24 cellular contexts compared by ENCODE assay signal in the genomic region with DNA sequence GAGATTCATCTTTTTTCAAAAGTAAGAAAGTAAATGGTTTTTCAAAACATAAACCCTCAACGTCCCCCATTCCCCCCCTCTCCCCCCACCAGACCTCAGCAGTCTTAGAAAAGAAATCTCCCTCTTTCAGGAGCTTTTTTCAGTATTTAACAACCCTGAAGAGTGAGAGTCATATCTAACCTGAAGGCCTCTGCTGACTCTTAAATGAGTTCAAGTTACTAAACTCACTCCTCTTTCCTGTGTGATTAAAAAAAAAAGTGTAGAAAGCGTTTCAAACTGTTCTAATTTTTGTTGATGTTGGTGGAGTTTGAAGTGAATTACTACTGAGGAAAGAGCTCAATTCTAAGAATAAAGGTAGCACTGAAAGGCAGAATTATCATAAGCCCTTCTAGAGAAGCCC.
DNase-seq lines count a peak whose midpoint lies in the region; ATAC-seq, FAIRE-seq and TF ChIP-seq lines count a peak whose summit lies in the region.
"Had no signal": no experiment of that assay in that cellular context is flagged by ENCODE, and none has a peak within 500 bp of the region (broad histone marks: within the 10 kb centered on the region; RNA-seq: fewer than 3 reads in every experiment).

No MANE protein-coding gene starts in this region.

- intact Hi-C loops in OCI-LY7 (cut with micrococcal nuclease; ENCODE audit: unreplicated experiment) (no loop called here), kidney (cut with DNase I) (no loop called here)

- H3K36me3 ChIP-seq in OCI-LY7 (ENCODE audit: insufficient read depth, low read length) (no peaks in the 10 kb centered on the region), kidney (ENCODE audit: control insufficient read depth in 1 of 2, insufficient read depth in 2 of 2, low read length in 2 of 2) (no peaks in the 10 kb centered on the region)
- H3K36me3 ChIP-seq: left ventricle myocardium inferior, right atrium auricular region, thoracic aorta, WERI-Rb-1 had no signal

- CTCF ChIA-PET in OCI-LY7 (lab: Charles Lee; ENCODE audit: unreplicated experiment), result interaction anchor here (0.6 to 1.2 kb wide), 2 partner anchors 27 to 80 kb away, joined by 3 to 4 read pairs; no protein-coding TSS in a partner anchor

- H2AFZ ChIP-seq in OCI-LY7 (ENCODE audit: low read length), result peak overlapping the region; percentile 60; the same call in 1 of the 2 replicates

- no peaks in the 10 kb centered on the region for H4K20me1 ChIP-seq in OCI-LY7 (ENCODE audit: insufficient read depth, low read length)

- peaks cover 6% of the 10 kb centered on the region; the same call in 1 of the 2 replicates for H3K9me3 ChIP-seq in OCI-LY7 (ENCODE audit: low read length)
- H3K9me3 ChIP-seq in kidney (ENCODE audit: control insufficient read depth in 1 of 2, low read length in 2 of 2), result no peaks in the 10 kb centered on the region
- H3K9me3 ChIP-seq: right atrium auricular region, thoracic aorta had no signal

- no peak for TF ChIP-seq CTCF in OCI-LY7 (conservative IDR thresholded peaks at IDR 0.05; ENCODE audit: low read length)
- TF ChIP-seq CTCF in kidney (IDR thresholded peaks at IDR 0.05; ENCODE audit: borderline replicate concordance, extremely low read depth, insufficient read depth), result no peak

- H3K27ac ChIP-seq in OCI-LY7 (ENCODE audit: low read depth, low read length, poor library complexity, severe bottlenecking), result no peak overlapping the region
- no peak overlapping the region for H3K27ac ChIP-seq in kidney (ENCODE audit: low read depth in 2 of 2, low read length in 2 of 2)
- H3K27ac ChIP-seq: left ventricle myocardium inferior, right atrium auricular region, thoracic aorta, WERI-Rb-1 had no signal

- no peaks in the 10 kb centered on the region for H3K9me2 ChIP-seq in OCI-LY7 (ENCODE audit: insufficient read depth, low read length)

- peaks cover 16% of the 10 kb centered on the region for H3K36me3 Mint-ChIP-seq in activated T-cell treated with anti-CD3 and anti-CD28 coated beads, Interleukin-2, amount 50 U/mL, for 4 hours (ENCODE audit: insufficient read depth)
- H3K36me3 Mint-ChIP-seq in immature natural killer cell, result peaks cover 12 to 25% (median 13%) of the 10 kb centered on the region in 3 donors

- no TSS peak for BruUV-seq in OCI-LY7 (replicated peaks; lab: Mats Ljungman, UMichigan)

- H3K4me3 Mint-ChIP-seq in activated T-cell treated with anti-CD3 and anti-CD28 coated beads, Interleukin-2, amount 50 U/mL, for 4 hours, result no peak overlapping the region
- H3K4me3 Mint-ChIP-seq in immature natural killer cell, result peak overlapping the region; percentile 71 to 89 (median 74)
- H3K4me3 Mint-ChIP-seq: T-cell had no signal

- H3K4me1 Mint-ChIP-seq in activated T-cell treated with anti-CD3 and anti-CD28 coated beads, Interleukin-2, amount 50 U/mL, for 4 hours (ENCODE audit: low read depth), result peaks cover 32% of the 10 kb centered on the region
- peaks cover 94 to 100% of the 10 kb centered on the region in 2 donors for H3K4me1 Mint-ChIP-seq in immature natural killer cell

- DNase-seq in activated T-cell treated with anti-CD3 and anti-CD28 coated beads, Interleukin-2, amount 50 U/mL, for 4 hours, result no peak
- no peak for DNase-seq in activated T-cell treated with anti-CD3 and anti-CD28 coated beads, Interleukin-2, amount 50 U/mL, for 48 hours
- DNase-seq in OCI-LY7 (ENCODE audit: low spot score) (no peak), immature natural killer cell (peak; percentile 12 to 38 (median 24)), NCI-H526 treated with DMSO at 0.1 percent for 48 hours (lab: John Stamatoyannopoulos, UW) (no peak), kidney (no peak), T1000 (lab: John Stamatoyannopoulos, UW) (no peak)
- no peak for DNase-seq in stimulated activated naive CD8-positive, alpha-beta T cell treated with anti-CD3 and anti-CD28 coated beads, Interleukin-15, Interleukin-2, amounts not matched to agents 100 U/mL and 50 U/mL, for 24 hours
- DNase-seq: ACHN; activated gamma-delta T cell; anterior cingulate cortex; caudate nucleus; DMS53; effector CD4-positive, alpha-beta T cell; glutamatergic neuron; left ventricle myocardium inferior; NCI-H1092 treated with DMSO at 0.1 percent for 48 hours; NCI-H2107; NCI-H524; occipital lobe; T-cell; WERI-Rb-1 had no signal

- H3K27me3 Mint-ChIP-seq in activated T-cell treated with anti-CD3 and anti-CD28 coated beads, Interleukin-2, amount 50 U/mL, for 4 hours (ENCODE audit: low read depth), result no peaks in the 10 kb centered on the region
- H3K27me3 Mint-ChIP-seq in immature natural killer cell (ENCODE audit: low read depth in 3 of 3), result peaks cover 0 to 4% (median 2%) of the 10 kb centered on the region in 3 donors
- H3K27me3 Mint-ChIP-seq: T-cell had no signal

- no peak overlapping the region for H3K9ac ChIP-seq in kidney (ENCODE audit: low read length in 2 of 2)

- H3K4me3 ChIP-seq in OCI-LY7 (ENCODE audit: low read depth, low read length, poor library complexity, severe bottlenecking) (no peak overlapping the region), kidney (ENCODE audit: low read length in 2 of 2) (no peak overlapping the region)
- H3K4me3 ChIP-seq: left ventricle myocardium inferior, right atrium auricular region, thoracic aorta had no signal

- peaks cover 13% of the 10 kb centered on the region for H3K9me3 Mint-ChIP-seq in activated T-cell treated with anti-CD3 and anti-CD28 coated beads, Interleukin-2, amount 50 U/mL, for 4 hours
- peaks cover 0 to 5% (median 2%) of the 10 kb centered on the region in 6 donors for H3K9me3 Mint-ChIP-seq in immature natural killer cell

- no peaks in the 10 kb centered on the region for H3K79me2 ChIP-seq in OCI-LY7 (ENCODE audit: insufficient read depth, low read depth, low read length)

- FAIRE-seq in kidney (lab: Jason Lieb, UNC), result no peak

- ATAC-seq in activated T-cell treated with anti-CD3 and anti-CD28 coated beads, Interleukin-2, amount 50 U/mL, for 4 hours, result peak; percentile 43 to 65
- peak; percentile 66 for ATAC-seq in stimulated activated naive CD8-positive, alpha-beta T cell treated with anti-CD3 and anti-CD28 coated beads, Interleukin-15, Interleukin-2, amounts not matched to agents 100 U/mL and 50 U/mL, for 24 hours
- ATAC-seq: T-cell had no signal

- H3K4me2 ChIP-seq in OCI-LY7 (ENCODE audit: low read length), result peak overlapping the region; percentile 9; the same call in 1 of the 2 replicates

- POLR2A ChIA-PET in OCI-LY7 (lab: Charles Lee), result interaction anchor here (0.6 to 2.4 kb wide), 15 partner anchors 8 to 94 kb away, joined by 3 to 13 read pairs (median 3); no protein-coding TSS in a partner anchor

- H3K27ac Mint-ChIP-seq in immature natural killer cell, result peak overlapping the region; percentile 88 to 98 (median 94)
- H3K27ac Mint-ChIP-seq: T-cell had no signal

- H3K4me1 ChIP-seq in OCI-LY7 (ENCODE audit: insufficient read depth, low read length, poor library complexity, severe bottlenecking) (peaks cover 41% of the 10 kb centered on the region), kidney (ENCODE audit: control insufficient read depth in 1 of 2, insufficient read depth in 1 of 2, low read depth in 1 of 2, low read length in 2 of 2) (no peaks in the 10 kb centered on the region)
- H3K4me1 ChIP-seq: left ventricle myocardium inferior, right atrium auricular region had no signal

Comparison
In these comparisons a context has a peak if more than half of its experiments do, and no peak if none do; other contexts are left out.
1. DNase-seq: peak in immature natural killer cell (3 of 3); none in activated T-cell treated with anti-CD3 and anti-CD28 coated beads, Interleukin-2, amount 50 U/mL, for 4 hours (single experiment), activated T-cell treated with anti-CD3 and anti-CD28 coated beads, Interleukin-2, amount 50 U/mL, for 48 hours (0 of 2), OCI-LY7 (single experiment), stimulated activated naive CD8-positive, alpha-beta T cell treated with anti-CD3 and anti-CD28 coated beads, Interleukin-15, Interleukin-2, amounts not matched to agents 100 U/mL and 50 U/mL, for 24 hours (single experiment), NCI-H526 treated with DMSO at 0.1 percent for 48 hours (single experiment), kidney (single experiment) and T1000 (single experiment).